ENCODE assay signal across 8 cellular contexts in genomic region chr3:100047455-100048141, GRCh38.
A peak's percentile ranks its signal among the peaks of the same experiment; 100 is the strongest.
DNase-seq lines count a peak whose midpoint lies in the region; ATAC-seq and TF ChIP-seq lines count a peak whose summit lies in the region.

No MANE protein-coding gene starts in this region.

- no peaks in the 10 kb centered on the region for H3K79me2 ChIP-seq in SU-DHL-6 (ENCODE audit: insufficient read depth, low read length)

- TF ChIP-seq CTCF in SU-DHL-6 (IDR thresholded peaks at IDR 0.05; ENCODE audit: insufficient read depth, low read length, poor library complexity, severe bottlenecking), result no peak

- H3K36me3 Mint-ChIP-seq in stimulated activated memory B cell treated with anti-CD40 and anti-IgM and Interleukin-4, amounts not matched to agents 10 μg/mL and 1 μg/mL and 100 μg/mL, for 72 hours, result no peaks in the 10 kb centered on the region

- DNase-seq in DMS53 (lab: John Stamatoyannopoulos, UW), result peak; percentile 58
- DNase-seq in germinal center (ENCODE audit: low spot score), result peak; percentile 54
- DNase-seq in NCI-H1930 (lab: John Stamatoyannopoulos, UW), result no peak
- no peak for DNase-seq in DMS114 treated with DMSO at 0.1 percent for 48 hours (lab: John Stamatoyannopoulos, UW; ENCODE audit: unreplicated experiment)

- H3F3A ChIP-seq in SU-DHL-6 (ENCODE audit: insufficient read depth), result peaks cover 21% of the 10 kb centered on the region

- H3K27ac ChIP-seq in SU-DHL-6 (ENCODE audit: low read depth, low read length), result peak overlapping the region; percentile 55

- H3K27me3 ChIP-seq in SU-DHL-6 (ENCODE audit: low read length), result no peaks in the 10 kb centered on the region

- H2AFZ ChIP-seq in SU-DHL-6 (ENCODE audit: low read depth, low read length, severe bottlenecking), result no peak overlapping the region

- peak overlapping the region; percentile 95 for H3K27ac Mint-ChIP-seq in stimulated activated memory B cell treated with anti-CD40 and anti-IgM and Interleukin-4, amounts not matched to agents 10 μg/mL and 1 μg/mL and 100 μg/mL, for 72 hours

- no peaks in the 10 kb centered on the region for H3K9me3 Mint-ChIP-seq in stimulated activated memory B cell treated with anti-CD40 and anti-IgM and Interleukin-4, amounts not matched to agents 10 μg/mL and 1 μg/mL and 100 μg/mL, for 72 hours

- H3K9me2 ChIP-seq in SU-DHL-6 (replicated peaks; ENCODE audit: insufficient read depth, low read length), result no peaks in the 10 kb centered on the region

- H3K9ac ChIP-seq in SU-DHL-6 (ENCODE audit: low read length), result no peak overlapping the region

- peak overlapping the region; percentile 60 for H3K4me3 Mint-ChIP-seq in stimulated activated memory B cell treated with anti-CD40 and anti-IgM and Interleukin-4, amounts not matched to agents 10 μg/mL and 1 μg/mL and 100 μg/mL, for 72 hours

- peak overlapping the region; percentile 51 for H3K4me2 ChIP-seq in SU-DHL-6 (ENCODE audit: low read depth, low read length, poor library complexity, severe bottlenecking)

- H3K27me3 Mint-ChIP-seq in stimulated activated memory B cell treated with anti-CD40 and anti-IgM and Interleukin-4, amounts not matched to agents 10 μg/mL and 1 μg/mL and 100 μg/mL, for 72 hours, result no peaks in the 10 kb centered on the region

- H3K4me1 Mint-ChIP-seq in stimulated activated memory B cell treated with anti-CD40 and anti-IgM and Interleukin-4, amounts not matched to agents 10 μg/mL and 1 μg/mL and 100 μg/mL, for 72 hours, result peaks cover 63% of the 10 kb centered on the region

- peak overlapping the region; percentile 6 for H3K4me3 ChIP-seq in SU-DHL-6 (ENCODE audit: insufficient read depth, low read length, poor library complexity, severe bottlenecking)

- 0 out of 2 replicates have a peak, but pooled peaks cover 13% of the 10 kb centered on the region for H4K20me1 ChIP-seq in SU-DHL-6 (ENCODE audit: low read depth, low read length)

- H3K9me3 ChIP-seq in SU-DHL-6 (ENCODE audit: insufficient read depth, low read length), result no peaks in the 10 kb centered on the region

- ATAC-seq in GM19452 (IDR thresholded peaks at IDR 0.05; ENCODE audit: unreplicated experiment) (peak; percentile 75), HG03432 (IDR thresholded peaks at IDR 0.05; ENCODE audit: unreplicated experiment) (peak; percentile 83)
- ATAC-seq in stimulated activated memory B cell treated with anti-CD40 and anti-IgM and Interleukin-4, amounts not matched to agents 10 μg/mL and 1 μg/mL and 100 μg/mL, for 72 hours, result peak; percentile 92

- no peaks in the 10 kb centered on the region for H3K36me3 ChIP-seq in SU-DHL-6 (ENCODE audit: low read length)

Comparison
In these comparisons a context has a peak if more than half of its experiments do, and no peak if none do; other contexts are left out.
1. DNase-seq: peak in DMS53 (single experiment) and germinal center (single experiment); none in NCI-H1930 (0 of 2) and DMS114 treated with DMSO at 0.1 percent for 48 hours (single experiment).
2. Peak in every context shown above with its lines, with median percentiles within 50 percentile points of each other: ATAC-seq.